17 cellular contexts compared by ENCODE assay signal in genomic region chr13:28705734-28706133, GRCh38. TPM values are rescaled to one million over a fixed set of nuclear protein-coding genes. Genes with fewer than 3 reads are reported as not detected.
DNase-seq lines count a peak whose midpoint lies in the region; ATAC-seq and TF ChIP-seq lines count a peak whose summit lies in the region.
"Had no signal": no experiment of that assay in that cellular context is flagged by ENCODE, and none has a peak within 500 bp of the region (broad histone marks: within the 10 kb centered on the region; RNA-seq: fewer than 3 reads in every experiment).

No MANE protein-coding gene starts in this region.

- H2AFZ ChIP-seq in GM23248, result no peak overlapping the region

- H3K36me3 ChIP-seq in GM23248 (ENCODE audit: low read depth), result no peaks in the 10 kb centered on the region
- H3K36me3 ChIP-seq in adipocyte (ENCODE audit: control insufficient read depth, insufficient read depth, low read length, severe bottlenecking), result peaks cover 9% of the 10 kb centered on the region
- H3K36me3 ChIP-seq in gastrocnemius medialis, result peaks cover 0 to 43% of the 10 kb centered on the region in 2 donors
- H3K36me3 ChIP-seq: ovary had no signal

- TF ChIP-seq POLR2A in gastrocnemius medialis (IDR thresholded peaks at IDR 0.05), result no peak

- H3K36me3 Mint-ChIP-seq in activated T-helper 1 cell treated with anti-CD3 and anti-CD28 coated beads, Interleukin-12 subunit alpha, Interleukin-12 subunit beta, Interleukin-2, Interleukin-4 antibody, amounts not matched to agents 30 ng/mL and 10 ng/mL and 1 ng/mL, durations not matched to agents 14 hours and 24 hours and 36 hours (ENCODE audit: low read depth), result peaks cover 13% of the 10 kb centered on the region

- peaks cover 9% of the 10 kb centered on the region for H3K4me1 ChIP-seq in GM23248 (ENCODE audit: insufficient read depth)
- H3K4me1 ChIP-seq in adipocyte (ENCODE audit: control insufficient read depth, insufficient read depth, low read length), result peaks cover 13% of the 10 kb centered on the region
- H3K4me1 ChIP-seq in gastrocnemius medialis, result peaks cover 0 to 24% of the 10 kb centered on the region in 2 donors
- H3K4me1 ChIP-seq: esophagus muscularis mucosa, tibial artery had no signal

- H3K4me2 ChIP-seq in GM23248 (ENCODE audit: unreplicated experiment), result no peak overlapping the region

- peak; percentile 24 for DNase-seq in GM23248
- peak; percentile 53 for DNase-seq in adipocyte (ENCODE audit: low read depth)
- peak; percentile 32 for DNase-seq in fibroblast of the conjunctiva (ENCODE audit: low read depth)
- DNase-seq in gastrocnemius medialis, result no peak
- DNase-seq in activated T-helper 1 cell treated with anti-CD3 and anti-CD28 coated beads, Interleukin-12 subunit alpha, Interleukin-12 subunit beta, Interleukin-2, Interleukin-4 antibody, amounts not matched to agents 30 ng/mL and 10 ng/mL and 1 ng/mL, durations not matched to agents 14 hours and 24 hours and 36 hours (ENCODE audit: low spot score), result no peak
- DNase-seq in A172 (ENCODE audit: low spot score), result no peak
- no peak for DNase-seq in COLO829 (ENCODE audit: low spot score)
- DNase-seq: activated B cell treated with CpG ODN at 0.5 μM for 24 hours, activated gamma-delta T cell, left lung, NCI-H774, ovary, spleen, tibial artery had no signal

- WGBS in GM23248 (ENCODE audit: low coverage in 1 of 2, low lambda C conversion rate in 2 of 2, missing lambda C conversion rate in 2 of 2), 2 experiments, result 9 to 12% methylated on average over 1 of the region's 1 CpG

- H3K79me2 ChIP-seq in GM23248 (ENCODE audit: insufficient read depth), result no peaks in the 10 kb centered on the region

- no peak overlapping the region for H3K4me3 Mint-ChIP-seq in activated T-helper 1 cell treated with anti-CD3 and anti-CD28 coated beads, Interleukin-12 subunit alpha, Interleukin-12 subunit beta, Interleukin-2, Interleukin-4 antibody, amounts not matched to agents 30 ng/mL and 10 ng/mL and 1 ng/mL, durations not matched to agents 14 hours and 24 hours and 36 hours
- H3K4me3 Mint-ChIP-seq: activated B cell treated with CpG ODN at 0.5 μM for 24 hours; stimulated activated memory B cell treated with anti-CD40 and anti-IgM and Interleukin-4, amounts not matched to agents 10 μg/mL and 1 μg/mL and 100 μg/mL, for 72 hours had no signal

- peaks cover 12% of the 10 kb centered on the region for H3K4me1 Mint-ChIP-seq in activated T-helper 1 cell treated with anti-CD3 and anti-CD28 coated beads, Interleukin-12 subunit alpha, Interleukin-12 subunit beta, Interleukin-2, Interleukin-4 antibody, amounts not matched to agents 30 ng/mL and 10 ng/mL and 1 ng/mL, durations not matched to agents 14 hours and 24 hours and 36 hours (ENCODE audit: low read depth)

- no peaks in the 10 kb centered on the region for H3K27me3 Mint-ChIP-seq in activated T-helper 1 cell treated with anti-CD3 and anti-CD28 coated beads, Interleukin-12 subunit alpha, Interleukin-12 subunit beta, Interleukin-2, Interleukin-4 antibody, amounts not matched to agents 30 ng/mL and 10 ng/mL and 1 ng/mL, durations not matched to agents 14 hours and 24 hours and 36 hours (ENCODE audit: insufficient read depth)
- H3K27me3 Mint-ChIP-seq: activated B cell treated with CpG ODN at 0.5 μM for 24 hours; stimulated activated memory B cell treated with anti-CD40 and anti-IgM and Interleukin-4, amounts not matched to agents 10 μg/mL and 1 μg/mL and 100 μg/mL, for 72 hours had no signal

- intact Hi-C loops in gastrocnemius medialis (cut with DNase I; ENCODE audit: low total_unique reads), result no loop called here
- intact Hi-C loops in activated T-helper 1 cell treated with anti-CD3 and anti-CD28 coated beads, Interleukin-12 subunit alpha, Interleukin-12 subunit beta, Interleukin-2, Interleukin-4 antibody, amounts not matched to agents 30 ng/mL and 10 ng/mL and 1 ng/mL, durations not matched to agents 14 hours and 24 hours and 36 hours (cut with micrococcal nuclease), result loop anchor here (5.0 kb wide), 1 partner anchor 1083 kb away; the partner anchor contains the start of genes LNX2 and POLR1D

- peaks cover 12% of the 10 kb centered on the region for H3F3A ChIP-seq in GM23248 (ENCODE audit: insufficient read depth)

- H4K20me1 ChIP-seq in GM23248 (ENCODE audit: insufficient read depth), result no peaks in the 10 kb centered on the region

- no peaks in the 10 kb centered on the region for H3K9me3 Mint-ChIP-seq in activated T-helper 1 cell treated with anti-CD3 and anti-CD28 coated beads, Interleukin-12 subunit alpha, Interleukin-12 subunit beta, Interleukin-2, Interleukin-4 antibody, amounts not matched to agents 30 ng/mL and 10 ng/mL and 1 ng/mL, durations not matched to agents 14 hours and 24 hours and 36 hours
- H3K9me3 Mint-ChIP-seq: activated B cell treated with CpG ODN at 0.5 μM for 24 hours; stimulated activated memory B cell treated with anti-CD40 and anti-IgM and Interleukin-4, amounts not matched to agents 10 μg/mL and 1 μg/mL and 100 μg/mL, for 72 hours had no signal

- in situ Hi-C loops in GM23248 (cut with MboI), result no loop called here
- in situ Hi-C loops in gastrocnemius medialis (cut with MboI; ENCODE audit: low sequenced_read_pairs in 4 of 4), result loop anchor here in 1 of 4 donors (25.0 kb wide), 1 partner anchor 568 kb away; the partner anchor contains the start of gene PAN3

- ATAC-seq in gastrocnemius medialis, result peak; percentile 84 to 91
- ATAC-seq: stimulated activated memory B cell treated with anti-CD40 and anti-IgM and Interleukin-4, amounts not matched to agents 10 μg/mL and 1 μg/mL and 100 μg/mL, for 72 hours had no signal

- H3K9me3 ChIP-seq in GM23248 (ENCODE audit: low read depth) (no peaks in the 10 kb centered on the region), adipocyte (ENCODE audit: control insufficient read depth, low read length) (no peaks in the 10 kb centered on the region), gastrocnemius medialis (no peaks in the 10 kb centered on the region)
- H3K9me3 ChIP-seq: esophagus muscularis mucosa, left lung, ovary, spleen, tibial artery had no signal

- H3K4me3 ChIP-seq in GM23248, result no peak overlapping the region
- no peak overlapping the region for H3K4me3 ChIP-seq in adipocyte (ENCODE audit: low read length)
- no peak overlapping the region for H3K4me3 ChIP-seq in gastrocnemius medialis
- H3K4me3 ChIP-seq: esophagus muscularis mucosa, left lung, ovary, spleen, tibial artery had no signal

- H3K9ac ChIP-seq in GM23248 (no peak overlapping the region), adipocyte (ENCODE audit: low read length) (no peak overlapping the region)

- no peak overlapping the region for H3K27ac ChIP-seq in GM23248
- peak overlapping the region in 2 of 4 donors; percentile 21 to 61 for H3K27ac ChIP-seq in gastrocnemius medialis
- H3K27ac ChIP-seq: C4-2B, esophagus muscularis mucosa, left lung, ovary, tibial artery had no signal

- no peak for TF ChIP-seq CTCF in gastrocnemius medialis (IDR thresholded peaks at IDR 0.05 in 4 of 5, conservative IDR thresholded peaks at IDR 0.05 in 1 of 5)

- H3K27me3 ChIP-seq in GM23248 (replicated peaks; ENCODE audit: insufficient read depth) (no peaks in the 10 kb centered on the region), adipocyte (replicated peaks; ENCODE audit: control insufficient read depth, insufficient read depth, low read length) (no peaks in the 10 kb centered on the region), gastrocnemius medialis (no peaks in the 10 kb centered on the region)
- H3K27me3 ChIP-seq: esophagus muscularis mucosa, left lung, ovary, spleen, tibial artery had no signal

- no peak overlapping the region for H3K27ac Mint-ChIP-seq in activated T-helper 1 cell treated with anti-CD3 and anti-CD28 coated beads, Interleukin-12 subunit alpha, Interleukin-12 subunit beta, Interleukin-2, Interleukin-4 antibody, amounts not matched to agents 30 ng/mL and 10 ng/mL and 1 ng/mL, durations not matched to agents 14 hours and 24 hours and 36 hours
- H3K27ac Mint-ChIP-seq: activated B cell treated with CpG ODN at 0.5 μM for 24 hours; stimulated activated memory B cell treated with anti-CD40 and anti-IgM and Interleukin-4, amounts not matched to agents 10 μg/mL and 1 μg/mL and 100 μg/mL, for 72 hours had no signal

- H3K9me2 ChIP-seq in GM23248 (ENCODE audit: insufficient read depth), result no peaks in the 10 kb centered on the region

RNA-seq across cellular contexts. Expression of gene SLC46A3, which starts 13.0 kb away (rescaled TPM):
- total RNA-seq in GM23248 (2014; rRNA removed; shearing (Covaris generic)), result 3.4 and 5.1 TPM in 2 replicates
- polyA plus RNA-seq in GM23248 (2016; fragmentation: Nextera tagmentation; extraction: Ambion mirVana), result 4.2 and 4.6 TPM in 2 replicates
- 10 to 100 TPM in 2 of 4 donors, 1 to 10 TPM in 2; 6.9 to 18.0 (median 9.8) TPM for total RNA-seq in gastrocnemius medialis
- 2.7 and 3.8 TPM in 2 replicates for total RNA-seq in activated T-helper 1 cell treated with anti-CD3 and anti-CD28 coated beads, Interleukin-12 subunit alpha, Interleukin-12 subunit beta, Interleukin-2, Interleukin-4 antibody, amounts not matched to agents 30 ng/mL and 10 ng/mL and 1 ng/mL, durations not matched to agents 14 hours and 24 hours and 36 hours
- total RNA-seq in A172 (2014; rRNA removed; shearing (Covaris generic)), result 26.7 and 28.3 TPM in 2 replicates

RNA-seq across cellular contexts. Expression of gene POMP, which starts 46.8 kb away (rescaled TPM):
- 106 and 125 TPM in 2 replicates for total RNA-seq in GM23248 (2014; rRNA removed; shearing (Covaris generic))
- polyA plus RNA-seq in GM23248 (2016; fragmentation: Nextera tagmentation; extraction: Ambion mirVana), result 329 and 335 TPM in 2 replicates
- 100 to 1,000 TPM; 162 to 188 (median 176) TPM for total RNA-seq in gastrocnemius medialis
- 147 TPM in 2 replicates for total RNA-seq in activated T-helper 1 cell treated with anti-CD3 and anti-CD28 coated beads, Interleukin-12 subunit alpha, Interleukin-12 subunit beta, Interleukin-2, Interleukin-4 antibody, amounts not matched to agents 30 ng/mL and 10 ng/mL and 1 ng/mL, durations not matched to agents 14 hours and 24 hours and 36 hours
- total RNA-seq in A172 (2014; rRNA removed; shearing (Covaris generic)), result 135 and 234 TPM in 2 replicates

Comparison
In these comparisons a context has a peak if more than half of its experiments do, and no peak if none do; other contexts are left out.
1. DNase-seq: peak in GM23248 (single experiment), adipocyte (single experiment) and fibroblast of the conjunctiva (single experiment); none in gastrocnemius medialis (0 of 2), activated T-helper 1 cell treated with anti-CD3 and anti-CD28 coated beads, Interleukin-12 subunit alpha, Interleukin-12 subunit beta, Interleukin-2, Interleukin-4 antibody, amounts not matched to agents 30 ng/mL and 10 ng/mL and 1 ng/mL, durations not matched to agents 14 hours and 24 hours and 36 hours (single experiment), A172 (single experiment) and COLO829 (single experiment).